9 cellular contexts compared by ENCODE assay signal in genomic region chr11:46361283-46362145, GRCh38. TPM values are rescaled to one million over a fixed set of nuclear protein-coding genes. Genes with fewer than 3 reads are reported as not detected.
DNase-seq lines count a peak whose midpoint lies in the region; ATAC-seq and TF ChIP-seq lines count a peak whose summit lies in the region.
"Had no signal": no experiment of that assay in that cellular context is flagged by ENCODE, and none has a peak within 500 bp of the region (broad histone marks: within the 10 kb centered on the region; RNA-seq: fewer than 3 reads in every experiment).

No MANE protein-coding gene starts in this region.

- intact Hi-C loops in testis (cut with DNase I; ENCODE audit: low total_unique reads): no loop called here

- H3K9me2 ChIP-seq in MM.1S (replicated peaks; ENCODE audit: insufficient read depth, low read length): no peaks in the 10 kb centered on the region

- H3K4me3 ChIP-seq in MM.1S (ENCODE audit: low read length) (peak overlapping the region; percentile 49; the same call in 1 of the 2 replicates), duodenal mucosa (ENCODE audit: low read depth in 1 of 2, low read length in 2 of 2) (peak overlapping the region; percentile 46 to 51), testis (no peak overlapping the region)

- peak; percentile 84 for ATAC-seq in GM21717 (IDR thresholded peaks at IDR 0.05; ENCODE audit: unreplicated experiment)
- ATAC-seq in activated CD4-positive, CD25-positive, alpha-beta regulatory T cell treated with anti-CD3 and anti-CD28 coated beads, Interleukin-2, amount 50 U/mL, for 24 hours: peak; percentile 91 to 93

- H3K9me3 ChIP-seq in MM.1S (replicated peaks; ENCODE audit: insufficient read depth, low read length) (no peaks in the 10 kb centered on the region), duodenal mucosa (ENCODE audit: control insufficient read depth in 1 of 2, low read length in 2 of 2) (no peaks in the 10 kb centered on the region), testis (no peaks in the 10 kb centered on the region)

- H4K20me1 ChIP-seq in MM.1S (ENCODE audit: insufficient read depth, low read length): no peaks in the 10 kb centered on the region

- peak overlapping the region; percentile 45; the same call in 1 of the 2 replicates for H2AFZ ChIP-seq in MM.1S (ENCODE audit: low read length)

- DNase-seq in GDM1 (lab: John Stamatoyannopoulos, UW) (peak; percentile 30), MM.1S (peak; percentile 64), myocyte (ENCODE audit: low read depth) (peak; percentile 92), testis (peak; percentile 67), NCI-H2029 (lab: John Stamatoyannopoulos, UW) (no peak)

- H3K9ac ChIP-seq in MM.1S (ENCODE audit: low read length) (peak overlapping the region; percentile 27; the same call in 1 of the 2 replicates), duodenal mucosa (ENCODE audit: low read depth in 1 of 2, low read length in 2 of 2) (peak overlapping the region; percentile 32 to 50)

- no peak for TF ChIP-seq CTCF in MM.1S (IDR thresholded peaks at IDR 0.05; ENCODE audit: low read length)
- no peak for TF ChIP-seq CTCF in testis (IDR thresholded peaks at IDR 0.05)

- H3K27ac ChIP-seq in MM.1S (ENCODE audit: low read length) (no peak overlapping the region; the same call in 1 of the 2 replicates), duodenal mucosa (ENCODE audit: low read depth, low read length) (peak overlapping the region; percentile 27), testis (peak overlapping the region; percentile 12 to 14)

- WGBS in testis, 2 donors: 28 to 30% methylated on average over 18 to 26 of the region's 26 CpGs

- no peaks in the 10 kb centered on the region for H3F3A ChIP-seq in MM.1S (ENCODE audit: insufficient read depth, low read length)

- peak overlapping the region; percentile 84 for H3K4me2 ChIP-seq in MM.1S (ENCODE audit: low read depth, low read length)

- TF ChIP-seq POLR2A in testis (IDR thresholded peaks at IDR 0.05): no peak

- H3K4me1 ChIP-seq in MM.1S (ENCODE audit: low read length): no peaks in the 10 kb centered on the region
- H3K4me1 ChIP-seq in duodenal mucosa (ENCODE audit: control insufficient read depth in 1 of 2, insufficient read depth in 2 of 2, low read length in 2 of 2): peaks cover 49 to 54% of the 10 kb centered on the region in 2 donors
- H3K4me1 ChIP-seq in testis: peaks cover 14% of the 10 kb centered on the region

- H3K79me2 ChIP-seq in MM.1S (ENCODE audit: low read length): peaks cover 28% of the 10 kb centered on the region

- H3K36me3 ChIP-seq in MM.1S (replicated peaks; ENCODE audit: insufficient read depth, low read length): no peaks in the 10 kb centered on the region
- H3K36me3 ChIP-seq in duodenal mucosa (ENCODE audit: control insufficient read depth in 1 of 2, insufficient read depth in 2 of 2, low read length in 2 of 2): peaks cover 0 to 23% of the 10 kb centered on the region in 2 donors
- no peaks in the 10 kb centered on the region for H3K36me3 ChIP-seq in testis (ENCODE audit: low read depth, missing control alignments)

- no peaks in the 10 kb centered on the region for H3K27me3 ChIP-seq in MM.1S (replicated peaks; ENCODE audit: insufficient read depth, low read length)
- H3K27me3 ChIP-seq in duodenal mucosa (ENCODE audit: control insufficient read depth in 1 of 2, insufficient read depth in 2 of 2, low read length in 2 of 2): no peaks in the 10 kb centered on the region
- no peaks in the 10 kb centered on the region for H3K27me3 ChIP-seq in testis

RNA-seq across cellular contexts. Expression of gene DGKZ, which starts 14.3 kb away (rescaled TPM):
- total RNA-seq in myocyte: 103 and 129 TPM in 2 replicates
- 53.9 TPM for polyA plus RNA-seq in myocyte (2012)
- 100 to 1,000 TPM in 1 of 2 donors, 10 to 100 TPM in 1; 67.2 to 104 TPM for total RNA-seq in testis
- polyA plus RNA-seq in testis (ENCODE audit: insufficient read depth, low read depth, low replicate concordance): 33.8 TPM

RNA-seq across cellular contexts. Expression of gene MDK, which starts 20.0 kb away (rescaled TPM):
- total RNA-seq in myocyte: 147 and 185 TPM in 2 replicates
- 89.0 TPM for polyA plus RNA-seq in myocyte (2012)
- 10 to 100 TPM; 14.4 to 14.5 TPM for total RNA-seq in testis
- 51.5 TPM for polyA plus RNA-seq in testis (ENCODE audit: insufficient read depth, low read depth, low replicate concordance)

RNA-seq across cellular contexts. Expression of gene CHRM4, which starts 30.1 kb away (rescaled TPM):
- total RNA-seq in myocyte: 0.19 TPM in 1 of 2 replicates, not detected in the other
- 0.55 TPM for polyA plus RNA-seq in myocyte (2012)
- 10 to 100 TPM in 1 of 2 donors, 1 to 10 TPM in 1; 7.2 to 19.5 TPM for total RNA-seq in testis
- 13.5 TPM for polyA plus RNA-seq in testis (ENCODE audit: insufficient read depth, low read depth, low replicate concordance)
- total RNA-seq: NCI-H460 had no signal

Comparison
In these comparisons a context has a peak if more than half of its experiments do, and no peak if none do; other contexts are left out.
1. H3K4me3 ChIP-seq: peak in MM.1S (single experiment) and duodenal mucosa (2 of 2); none in testis (0 of 2).